In genomic region chr10:30059209-30060107, GRCh38 we compare ENCODE assay signal across 9 cellular contexts. TPM values are rescaled to one million over a fixed set of nuclear protein-coding genes. Genes with fewer than 3 reads are reported as not detected.
DNase-seq lines count a peak whose midpoint lies in the region; ATAC-seq, FAIRE-seq and TF ChIP-seq lines count a peak whose summit lies in the region.
"Had no signal": no experiment of that assay in that cellular context is flagged by ENCODE, and none has a peak within 500 bp of the region (broad histone marks: within the 10 kb centered on the region; RNA-seq: fewer than 3 reads in every experiment).

A gene with protein sequence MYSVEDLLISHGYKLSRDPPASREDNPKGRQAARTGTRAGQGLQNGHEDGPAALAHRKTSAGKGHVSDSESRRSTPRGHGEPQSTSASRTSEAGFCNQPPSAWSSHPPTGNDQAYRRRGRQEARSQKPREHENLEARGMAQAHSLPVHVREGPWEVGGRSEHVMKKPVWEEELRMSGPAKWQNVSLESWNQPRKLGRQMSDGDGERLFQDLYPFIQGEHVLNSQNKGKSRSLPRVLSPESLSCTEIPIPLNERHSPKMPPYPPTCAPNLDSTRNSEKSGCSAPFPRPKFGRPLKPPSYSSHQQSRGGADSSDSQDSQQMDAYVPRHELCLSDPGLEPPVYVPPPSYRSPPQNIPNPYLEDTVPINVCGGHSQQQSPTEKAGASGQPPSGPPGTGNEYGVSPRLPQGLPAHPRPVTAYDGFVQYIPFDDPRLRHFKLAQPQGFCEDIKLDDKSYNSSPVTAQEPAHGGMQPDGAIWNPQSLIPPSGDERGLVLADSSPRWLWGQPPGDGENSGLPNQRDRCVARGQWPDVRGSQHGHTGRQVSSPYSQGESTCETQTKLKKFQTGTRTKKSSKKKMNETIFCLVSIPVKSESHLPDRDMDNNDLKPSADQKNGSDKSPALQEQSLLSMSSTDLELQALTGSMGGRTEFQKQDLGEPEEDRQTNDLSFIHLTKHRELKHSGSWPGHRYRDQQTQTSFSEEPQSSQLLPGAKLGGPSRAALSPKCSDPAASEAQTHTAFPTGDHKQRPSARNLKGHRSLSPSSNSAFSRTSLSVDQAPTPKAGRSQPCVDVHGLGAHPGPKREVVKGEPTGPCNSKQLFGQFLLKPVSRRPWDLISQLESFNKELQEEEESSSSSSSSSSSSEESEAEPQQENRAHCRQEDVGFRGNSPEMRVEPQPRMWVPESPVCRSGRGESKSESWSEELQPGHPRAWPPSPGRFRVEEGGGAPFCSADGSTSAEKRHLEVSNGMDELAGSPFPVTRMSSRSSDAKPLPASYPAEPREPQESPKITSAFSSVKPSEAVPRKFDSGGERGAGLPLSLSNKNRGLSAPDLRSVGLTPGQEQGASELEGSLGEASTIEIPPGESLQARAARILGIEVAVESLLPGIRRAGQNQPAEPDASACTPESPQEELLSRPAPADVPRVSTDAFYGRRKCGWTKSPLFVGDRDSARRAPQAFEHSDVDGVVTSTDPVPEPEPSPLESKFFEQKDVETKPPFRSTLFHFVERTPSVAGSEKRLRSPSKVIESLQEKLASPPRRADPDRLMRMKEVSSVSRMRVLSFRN (N-terminal part only) (minus strand): TSS chr10:30059586. CDS start chr10:30047812, 11,774 bp downstream.

- H3K9me3 ChIP-seq in WERI-Rb-1 (ENCODE audit: severe bottlenecking) (no peaks in the 10 kb centered on the region), skeletal muscle tissue (ENCODE audit: control insufficient read depth in 3 of 3, low read length in 3 of 3) (no peaks in the 10 kb centered on the region)

- H3K4me1 ChIP-seq in skeletal muscle tissue (ENCODE audit: control insufficient read depth in 3 of 3, insufficient read depth in 3 of 3, low read length in 3 of 3), result peaks cover 6 to 7% (median 7%) of the 10 kb centered on the region in 3 donors

- no peak for TF ChIP-seq CTCF in WERI-Rb-1 (IDR thresholded peaks at IDR 0.05; ENCODE audit: low read depth, low read length)
- peak; percentile 1 for TF ChIP-seq CTCF in bronchial epithelial cell (IDR thresholded peaks at IDR 0.05; ENCODE audit: insufficient read depth, low read length, severe bottlenecking)

- peaks cover 7% of the 10 kb centered on the region in 2 donors for H3K4me1 Mint-ChIP-seq in immature natural killer cell

- H3K27me3 ChIP-seq in WERI-Rb-1 (ENCODE audit: insufficient read depth, low read depth, severe bottlenecking) (no peaks in the 10 kb centered on the region), bronchial epithelial cell (ENCODE audit: control insufficient read depth, insufficient read depth, low read length) (no peaks in the 10 kb centered on the region), skeletal muscle tissue (ENCODE audit: control insufficient read depth in 3 of 3, insufficient read depth in 3 of 3, low read length in 3 of 3) (no peaks in the 10 kb centered on the region)

- no peak for FAIRE-seq in bronchial epithelial cell (lab: Jason Lieb, UNC)
- FAIRE-seq: TTC549 had no signal

- H3K27ac ChIP-seq in WERI-Rb-1 (peak within 1 kb of the TSS; percentile 46; the same call in 1 of the 2 replicates), skeletal muscle tissue (ENCODE audit: low read depth, low read length) (peak within 1 kb of the TSS; percentile 58)

- ATAC-seq in GM18502 (IDR thresholded peaks at IDR 0.05; ENCODE audit: poor library complexity, unreplicated experiment) (peak; percentile 78), HG03442 (IDR thresholded peaks at IDR 0.05; ENCODE audit: unreplicated experiment) (peak; percentile 67), GM18867 (IDR thresholded peaks at IDR 0.05; ENCODE audit: unreplicated experiment) (no peak), HG03025 (IDR thresholded peaks at IDR 0.05; ENCODE audit: low FRiP score, unreplicated experiment) (no peak)

- peak; percentile 52 for DNase-seq in WERI-Rb-1
- no peak for DNase-seq in bronchial epithelial cell (ENCODE audit: low read depth)
- DNase-seq in immature natural killer cell, result peak; percentile 50 to 54 (median 52)

- H3K9ac ChIP-seq in skeletal muscle tissue (ENCODE audit: low read depth in 1 of 3, low read length in 3 of 3), result peak within 1 kb of the TSS; percentile 50 to 82 (median 51)

- H3K27me3 Mint-ChIP-seq in immature natural killer cell (ENCODE audit: low read depth in 3 of 3), result peaks cover 23 to 35% (median 35%) of the 10 kb centered on the region in 3 donors

- peak within 1 kb of the TSS; percentile 81 to 92 (median 83) for H3K4me3 Mint-ChIP-seq in immature natural killer cell

- no peaks in the 10 kb centered on the region for H3K36me3 Mint-ChIP-seq in immature natural killer cell

- no peaks in the 10 kb centered on the region for H3K9me3 Mint-ChIP-seq in immature natural killer cell

- peak within 1 kb of the TSS in 2 of 6 donors; percentile 2 to 17 for H3K27ac Mint-ChIP-seq in immature natural killer cell

- H3K4me3 ChIP-seq in WERI-Rb-1 (ENCODE audit: low read depth, low read length) (peak within 1 kb of the TSS; percentile 66), bronchial epithelial cell (ENCODE audit: low read depth, low read length) (peak within 1 kb of the TSS; percentile 40), skeletal muscle tissue (ENCODE audit: low read length in 3 of 3) (peak within 1 kb of the TSS; percentile 71 to 76 (median 75))

- H3K36me3 ChIP-seq in WERI-Rb-1 (no peaks in the 10 kb centered on the region), bronchial epithelial cell (ENCODE audit: control insufficient read depth, insufficient read depth, low read length) (no peaks in the 10 kb centered on the region), skeletal muscle tissue (ENCODE audit: control insufficient read depth in 3 of 3, insufficient read depth in 3 of 3, low read length in 3 of 3) (no peaks in the 10 kb centered on the region)

RNA-seq across cellular contexts. Expression of the gene that starts here (rescaled TPM):
- total RNA-seq in bronchial epithelial cell (under 0.01 TPM in 1 of 2 replicates, not detected in the other), skeletal muscle tissue (19.8 TPM)
- under 1 TPM in 1 of 3 donors, not detected in 2; 0.03 TPM for polyA plus RNA-seq in immature natural killer cell

Comparison
In these comparisons a context has a peak if more than half of its experiments do, and no peak if none do; other contexts are left out.
1. RNA of the gene that starts here (total RNA-seq): 19.8 TPM in skeletal muscle tissue (single experiment); under 0.01 TPM in bronchial epithelial cell; every median in the first group is over 10 times any median in the second.
2. Peak in DNase-seq in immature natural killer cell; RNA of the gene not detected or under 1 TPM.
3. ATAC-seq: peak in GM18502 (single experiment) and HG03442 (single experiment); none in GM18867 (single experiment) and HG03025 (single experiment).
4. Peak in every context shown above with its lines, with median percentiles within 50 percentile points of each other: H3K4me3 ChIP-seq.